1 cellular context compared by ENCODE assay signal in genomic region chr19:42283248-42284065, GRCh38.
TF ChIP-seq lines count a peak whose summit lies in the region.

No MANE protein-coding gene starts in this region.

TF ChIP-seq in SK-N-SH, 30 proteins besides CTCF, POLR2A, EP300 and RAD21 (continued from another document):
- TF ChIP-seq POLR2AphosphoS5 (IDR thresholded peaks at IDR 0.05; ENCODE audit: low read depth, low read length), result peak; percentile 38; the same call in 1 of the 2 replicates
- TF ChIP-seq IRF3 (IDR thresholded peaks at IDR 0.05; ENCODE audit: low read depth, low read length), result no peak
- peak; percentile 79 for TF ChIP-seq NFIC (IDR thresholded peaks at IDR 0.05; ENCODE audit: borderline replicate concordance)
- peak; percentile 25; the same call in 1 of the 2 replicates for TF ChIP-seq NRF1 (IDR thresholded peaks at IDR 0.05; ENCODE audit: low read depth, low read length)
- peak; percentile 74 for TF ChIP-seq PBX3 (IDR thresholded peaks at IDR 0.05)
- TF ChIP-seq MXI1 (IDR thresholded peaks at IDR 0.05; ENCODE audit: low read depth, low read length), result peak; percentile 34; the same call in 1 of the 2 replicates
- TF ChIP-seq RFX5 (IDR thresholded peaks at IDR 0.05; ENCODE audit: low read length), result no peak
- no peak for TF ChIP-seq SMC3 (IDR thresholded peaks at IDR 0.05; ENCODE audit: low read depth, low read length)
